17 cellular contexts compared by ENCODE assay signal in genomic region chr7:30427296-30428080, GRCh38. TPM values are rescaled to one million over a fixed set of nuclear protein-coding genes. Genes with fewer than 3 reads are reported as not detected.
DNase-seq lines count a peak whose midpoint lies in the region; ATAC-seq and TF ChIP-seq lines count a peak whose summit lies in the region.
"Had no signal": no experiment of that assay in that cellular context is flagged by ENCODE, and none has a peak within 500 bp of the region (broad histone marks: within the 10 kb centered on the region; RNA-seq: fewer than 3 reads in every experiment).

No MANE protein-coding gene starts in this region.

- H4K91ac ChIP-seq in H9 (ENCODE audit: insufficient read length, low read depth, low read length) (no peak overlapping the region), mesenchymal stem cell (ENCODE audit: low read length) (no peak overlapping the region)

- peak overlapping the region in 1 of 2 experiments; percentile 0 for H3K4me3 ChIP-seq in mesenchymal stem cell (ENCODE audit: insufficient read depth in 1 of 2, low read depth in 1 of 2, low read length in 2 of 2)
- H3K4me3 ChIP-seq in SJCRH30 = no peak overlapping the region
- H3K4me3 ChIP-seq: lower lobe of right lung, PC-9, testis had no signal

- no peaks in the 10 kb centered on the region for H3K79me2 ChIP-seq in H9 (ENCODE audit: insufficient read depth, low read length)

- H3T11ph ChIP-seq in H9 (ENCODE audit: low read length) = no peak overlapping the region

- no peak overlapping the region for H3K56ac ChIP-seq in H9 (ENCODE audit: insufficient read length, low read depth, low read length)

- no peaks in the 10 kb centered on the region for H3K9me3 Mint-ChIP-seq in H9
- no peaks in the 10 kb centered on the region for H3K9me3 Mint-ChIP-seq in stimulated activated memory B cell treated with anti-CD40 and anti-IgM and Interleukin-4, amounts not matched to agents 10 μg/mL and 1 μg/mL and 100 μg/mL, for 72 hours
- H3K9me3 Mint-ChIP-seq: activated CD4-positive, alpha-beta T cell treated with anti-CD3 and anti-CD28 coated beads, Interleukin-2, amount 10 ng/mL, durations not matched to agents 7 days and 5 days had no signal

- H3K27ac ChIP-seq in H9 (ENCODE audit: insufficient read length, low read depth, low read length) (no peak overlapping the region), cingulate gyrus (ENCODE audit: low read depth, low read length) (peak overlapping the region; percentile 23), mesenchymal stem cell (ENCODE audit: low read length, poor library complexity, severe bottlenecking) (no peak overlapping the region), SJCRH30 (no peak overlapping the region)
- H3K27ac ChIP-seq: PC-9, testis had no signal

- H2AFZ ChIP-seq in H9 (ENCODE audit: low read length) = no peak overlapping the region
- H2AFZ ChIP-seq in mesenchymal stem cell (ENCODE audit: low read depth, low read length) = no peak overlapping the region
- H2AFZ ChIP-seq: PC-9 had no signal

- H3K18ac ChIP-seq in H9 (ENCODE audit: insufficient read length, low read depth, low read length) (no peak overlapping the region), mesenchymal stem cell (ENCODE audit: low read depth in 1 of 2, low read length in 2 of 2) (no peak overlapping the region)

- H3K27me3 ChIP-seq in H9 (ENCODE audit: insufficient read depth, low read length) (no peaks in the 10 kb centered on the region), mesenchymal stem cell (ENCODE audit: control insufficient read depth in 1 of 2, insufficient read depth in 1 of 2, low read length in 2 of 2) (no peaks in the 10 kb centered on the region), SJCRH30 (no peaks in the 10 kb centered on the region)
- H3K27me3 ChIP-seq: BE2C, testis had no signal

- no peak overlapping the region for H3K4me3 Mint-ChIP-seq in H9
- no peak overlapping the region for H3K4me3 Mint-ChIP-seq in stimulated activated memory B cell treated with anti-CD40 and anti-IgM and Interleukin-4, amounts not matched to agents 10 μg/mL and 1 μg/mL and 100 μg/mL, for 72 hours
- H3K4me3 Mint-ChIP-seq: activated CD4-positive, alpha-beta T cell treated with anti-CD3 and anti-CD28 coated beads, Interleukin-2, amount 10 ng/mL, durations not matched to agents 7 days and 5 days; activated naive CD4-positive, alpha-beta T cell treated with anti-CD3 and anti-CD28 coated beads for 36 hours had no signal

- no peak overlapping the region for H3K23ac ChIP-seq in H9 (ENCODE audit: insufficient read length, low read depth, low read length)
- H3K23ac ChIP-seq in mesenchymal stem cell (ENCODE audit: low read length in 2 of 2) = no peak overlapping the region

- no peak overlapping the region for H4K8ac ChIP-seq in H9 (replicated peaks; ENCODE audit: insufficient read length, low read depth, low read length)
- peak overlapping the region; percentile 13 for H4K8ac ChIP-seq in mesenchymal stem cell (ENCODE audit: low read length)

- no peak overlapping the region for H2BK20ac ChIP-seq in H9 (ENCODE audit: low read depth, low read length, poor library complexity, severe bottlenecking)

- peak overlapping the region in 1 of 3 experiments; percentile 70; a peak in 2 of 7 replicates for H3K27ac Mint-ChIP-seq in H9
- peak overlapping the region; percentile 24 for H3K27ac Mint-ChIP-seq in stimulated activated memory B cell treated with anti-CD40 and anti-IgM and Interleukin-4, amounts not matched to agents 10 μg/mL and 1 μg/mL and 100 μg/mL, for 72 hours
- H3K27ac Mint-ChIP-seq: activated CD4-positive, alpha-beta T cell treated with anti-CD3 and anti-CD28 coated beads, Interleukin-2, amount 10 ng/mL, durations not matched to agents 7 days and 5 days; activated naive CD4-positive, alpha-beta T cell treated with anti-CD3 and anti-CD28 coated beads for 36 hours had no signal

- H2AK5ac ChIP-seq in H9 (ENCODE audit: insufficient read length, low read length) (no peak overlapping the region), mesenchymal stem cell (ENCODE audit: low read length, severe bottlenecking) (no peak overlapping the region)

- no peaks in the 10 kb centered on the region for H4K20me1 ChIP-seq in H9 (ENCODE audit: control insufficient read depth, insufficient read depth, insufficient read length)

- no peak for ATAC-seq in stimulated activated memory B cell treated with anti-CD40 and anti-IgM and Interleukin-4, amounts not matched to agents 10 μg/mL and 1 μg/mL and 100 μg/mL, for 72 hours

- H3K9ac ChIP-seq in H9 (ENCODE audit: extremely low read depth, insufficient read length, low read length) (no peak overlapping the region), mesenchymal stem cell (ENCODE audit: low read length) (no peak overlapping the region)

- H4K5ac ChIP-seq in H9 (ENCODE audit: insufficient read length, low read depth, low read length) = no peak overlapping the region

- peaks cover 4 to 15% of the 10 kb centered on the region in 2 experiments for H3K4me1 Mint-ChIP-seq in H9
- peaks cover 22% of the 10 kb centered on the region for H3K4me1 Mint-ChIP-seq in stimulated activated memory B cell treated with anti-CD40 and anti-IgM and Interleukin-4, amounts not matched to agents 10 μg/mL and 1 μg/mL and 100 μg/mL, for 72 hours

- H3K4me2 ChIP-seq in H9 (ENCODE audit: insufficient read depth, insufficient read length, low read length) = no peak overlapping the region
- no peak overlapping the region for H3K4me2 ChIP-seq in mesenchymal stem cell (ENCODE audit: low read length, poor library complexity, severe bottlenecking)
- H3K4me2 ChIP-seq: PC-9 had no signal

- H3K79me1 ChIP-seq in H9 (ENCODE audit: insufficient read depth, low read depth, low read length, poor library complexity, severe bottlenecking) (no peaks in the 10 kb centered on the region), mesenchymal stem cell (replicated peaks; ENCODE audit: low read length, poor library complexity, severe bottlenecking) (no peaks in the 10 kb centered on the region)

- H3K36me3 ChIP-seq in mesenchymal stem cell (ENCODE audit: control insufficient read depth in 1 of 2, insufficient read depth in 2 of 2, low read depth in 1 of 2, low read length in 2 of 2) (peaks cover 28 to 86% of the 10 kb centered on the region in 2 experiments), SJCRH30 (peaks cover 28% of the 10 kb centered on the region)
- H3K36me3 ChIP-seq: BE2C had no signal

- TF ChIP-seq CTCF in H9 (conservative IDR thresholded peaks at IDR 0.05) = no peak

- H3K9me3 ChIP-seq in H9 (ENCODE audit: control insufficient read depth, low read depth, low read length) (no peaks in the 10 kb centered on the region), mesenchymal stem cell (ENCODE audit: control insufficient read depth, low read length) (no peaks in the 10 kb centered on the region), SJCRH30 (replicated peaks) (no peaks in the 10 kb centered on the region)
- H3K9me3 ChIP-seq: BE2C, lower lobe of right lung, testis had no signal

- peaks cover 2 to 8% (median 5%) of the 10 kb centered on the region in 3 experiments; a peak in 5 of 7 replicates for H3K36me3 Mint-ChIP-seq in H9 (ENCODE audit: insufficient read depth in 1 of 3, low read depth in 3 of 3)
- H3K36me3 Mint-ChIP-seq in stimulated activated memory B cell treated with anti-CD40 and anti-IgM and Interleukin-4, amounts not matched to agents 10 μg/mL and 1 μg/mL and 100 μg/mL, for 72 hours = peaks cover 70% of the 10 kb centered on the region

- H2BK12ac ChIP-seq in H9 (ENCODE audit: insufficient read length, low read depth, low read length) (no peak overlapping the region), mesenchymal stem cell (ENCODE audit: low read length in 2 of 2) (no peak overlapping the region)

- H3K27me3 Mint-ChIP-seq in H9 (ENCODE audit: low read depth) = no peaks in the 10 kb centered on the region
- no peaks in the 10 kb centered on the region for H3K27me3 Mint-ChIP-seq in stimulated activated memory B cell treated with anti-CD40 and anti-IgM and Interleukin-4, amounts not matched to agents 10 μg/mL and 1 μg/mL and 100 μg/mL, for 72 hours
- H3K27me3 Mint-ChIP-seq: activated CD4-positive, alpha-beta T cell treated with anti-CD3 and anti-CD28 coated beads, Interleukin-2, amount 10 ng/mL, durations not matched to agents 7 days and 5 days had no signal

- no peak overlapping the region for H2BK120ac ChIP-seq in H9 (ENCODE audit: low read depth, low read length, poor library complexity, severe bottlenecking)
- no peak overlapping the region for H2BK120ac ChIP-seq in mesenchymal stem cell (ENCODE audit: low read depth, low read length)

- WGBS in H9 (ENCODE audit: extremely low coverage, insufficient read length, low lambda C conversion rate) = no CpG with 5 or more reads among the region's 6 CpGs
- 91% methylated on average over 6 of the region's 6 CpGs for WGBS in mesenchymal stem cell

- H3K23me2 ChIP-seq in H9 (ENCODE audit: insufficient read length, low read depth, low read length, poor library complexity, severe bottlenecking) = no peaks in the 10 kb centered on the region

- H2BK5ac ChIP-seq in H9 (ENCODE audit: insufficient read length, low read length) = no peak overlapping the region
- H2BK5ac ChIP-seq in mesenchymal stem cell (ENCODE audit: low read depth, low read length, poor library complexity, severe bottlenecking) = no peak overlapping the region

- H3K14ac ChIP-seq in H9 (ENCODE audit: insufficient read depth, low read length) = no peak overlapping the region; the same call in 1 of the 2 replicates
- H3K14ac ChIP-seq in mesenchymal stem cell (ENCODE audit: low read length in 2 of 2) = no peak overlapping the region

- H3K4ac ChIP-seq in H9 (ENCODE audit: low read depth, low read length) = no peak overlapping the region
- H3K4ac ChIP-seq in mesenchymal stem cell (ENCODE audit: low read depth in 1 of 2, low read length in 2 of 2) = no peak overlapping the region

- H2BK15ac ChIP-seq in H9 (ENCODE audit: low read depth, low read length) = no peak overlapping the region
- H2BK15ac ChIP-seq in mesenchymal stem cell (ENCODE audit: low read depth, poor library complexity, severe bottlenecking) = no peak overlapping the region

- DNase-seq in H9 (peak; percentile 16), mesenchymal stem cell (no peak), SHP77 (lab: John Stamatoyannopoulos, UW) (no peak), NCI-H69 (lab: John Stamatoyannopoulos, UW) (no peak), SJCRH30 (no peak)
- DNase-seq: activated CD4-positive, alpha-beta T cell treated with anti-CD3 and anti-CD28 coated beads, Interleukin-2, amount 10 ng/mL, durations not matched to agents 7 days and 5 days; activated naive CD4-positive, alpha-beta T cell treated with anti-CD3 and anti-CD28 coated beads for 36 hours; BE2C; foreskin fibroblast; lower lobe of right lung; NCI-H1092; NCI-H526; PC-9; stimulated activated CD4-positive, alpha-beta T cell treated with anti-CD3 and anti-CD28 coated beads, Interleukin-4, amount 100 ng/mL, for 1 hour; testis had no signal

- H3K4me1 ChIP-seq in H9 (ENCODE audit: insufficient read depth, low read length) (no peaks in the 10 kb centered on the region), mesenchymal stem cell (ENCODE audit: control insufficient read depth, insufficient read depth, low read depth, low read length) (peaks cover 2% of the 10 kb centered on the region), SJCRH30 (no peaks in the 10 kb centered on the region)
- H3K4me1 ChIP-seq: BE2C had no signal

RNA-seq across cellular contexts. Expression of gene NOD1, which starts 51.1 kb away (rescaled TPM):
- total RNA-seq in H9 (2021) = 4.9 and 5.3 TPM in 2 replicates
- polyA plus RNA-seq in mesenchymal stem cell (2013, experiment 1 of 2) = 1.1 TPM
- polyA plus RNA-seq in mesenchymal stem cell (2013, experiment 2 of 2) = 1.1 TPM
- 6.4 and 11.4 TPM in 2 replicates for total RNA-seq in SJCRH30 (2014; rRNA removed; shearing (Covaris generic))
